1 cellular context compared by ENCODE assay signal in the genomic region with DNA sequence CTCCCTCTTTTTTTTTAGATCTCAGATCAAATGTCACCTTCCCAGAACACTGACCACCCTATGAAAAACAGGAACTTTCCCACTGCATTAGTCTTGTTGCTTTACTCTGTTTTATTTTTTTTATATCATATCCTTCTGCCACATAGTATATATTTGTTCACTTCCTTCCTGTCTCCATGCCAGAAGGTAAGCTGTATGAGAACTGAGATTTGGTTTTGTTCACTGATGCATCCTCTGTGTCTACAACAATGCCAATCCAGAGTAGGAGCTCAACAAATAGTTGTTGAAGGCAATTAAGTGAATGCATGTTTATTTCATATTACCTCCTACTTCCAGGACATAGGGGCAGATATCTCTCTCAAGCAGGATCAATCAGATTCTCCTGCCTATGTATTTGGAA.
TF ChIP-seq lines count a peak whose summit lies in the region.

No MANE protein-coding gene starts in this region.

TF ChIP-seq in HEK293T, 16 proteins besides CTCF, POLR2A, EP300 and RAD21 (continued from another document):
- TF ChIP-seq, protein P1, sequence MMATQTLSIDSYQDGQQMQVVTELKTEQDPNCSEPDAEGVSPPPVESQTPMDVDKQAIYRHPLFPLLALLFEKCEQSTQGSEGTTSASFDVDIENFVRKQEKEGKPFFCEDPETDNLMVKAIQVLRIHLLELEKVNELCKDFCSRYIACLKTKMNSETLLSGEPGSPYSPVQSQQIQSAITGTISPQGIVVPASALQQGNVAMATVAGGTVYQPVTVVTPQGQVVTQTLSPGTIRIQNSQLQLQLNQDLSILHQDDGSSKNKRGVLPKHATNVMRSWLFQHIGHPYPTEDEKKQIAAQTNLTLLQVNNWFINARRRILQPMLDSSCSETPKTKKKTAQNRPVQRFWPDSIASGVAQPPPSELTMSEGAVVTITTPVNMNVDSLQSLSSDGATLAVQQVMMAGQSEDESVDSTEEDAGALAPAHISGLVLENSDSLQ (IDR thresholded peaks at IDR 0.05): no peak
- TF ChIP-seq ZNF384 (IDR thresholded peaks at IDR 0.05) (no peak), NFRKB (IDR thresholded peaks at IDR 0.05) (no peak), CTBP1 (IDR thresholded peaks at IDR 0.05; ENCODE audit: borderline replicate concordance) (no peak), FOXM1 (IDR thresholded peaks at IDR 0.05; ENCODE audit: borderline replicate concordance) (no peak), FOXA1 (IDR thresholded peaks at IDR 0.05) (no peak), TARDBP (IDR thresholded peaks at IDR 0.05) (no peak), BHLHE40 (IDR thresholded peaks at IDR 0.05; ENCODE audit: borderline replicate concordance) (no peak), SUZ12 (IDR thresholded peaks at IDR 0.05) (no peak), ELF4 (IDR thresholded peaks at IDR 0.05) (no peak), FOXK2 (IDR thresholded peaks at IDR 0.05) (no peak), LEF1 (IDR thresholded peaks at IDR 0.05; ENCODE audit: borderline replicate concordance) (no peak), SP1 (IDR thresholded peaks at IDR 0.05) (no peak)
